In the genomic region with DNA sequence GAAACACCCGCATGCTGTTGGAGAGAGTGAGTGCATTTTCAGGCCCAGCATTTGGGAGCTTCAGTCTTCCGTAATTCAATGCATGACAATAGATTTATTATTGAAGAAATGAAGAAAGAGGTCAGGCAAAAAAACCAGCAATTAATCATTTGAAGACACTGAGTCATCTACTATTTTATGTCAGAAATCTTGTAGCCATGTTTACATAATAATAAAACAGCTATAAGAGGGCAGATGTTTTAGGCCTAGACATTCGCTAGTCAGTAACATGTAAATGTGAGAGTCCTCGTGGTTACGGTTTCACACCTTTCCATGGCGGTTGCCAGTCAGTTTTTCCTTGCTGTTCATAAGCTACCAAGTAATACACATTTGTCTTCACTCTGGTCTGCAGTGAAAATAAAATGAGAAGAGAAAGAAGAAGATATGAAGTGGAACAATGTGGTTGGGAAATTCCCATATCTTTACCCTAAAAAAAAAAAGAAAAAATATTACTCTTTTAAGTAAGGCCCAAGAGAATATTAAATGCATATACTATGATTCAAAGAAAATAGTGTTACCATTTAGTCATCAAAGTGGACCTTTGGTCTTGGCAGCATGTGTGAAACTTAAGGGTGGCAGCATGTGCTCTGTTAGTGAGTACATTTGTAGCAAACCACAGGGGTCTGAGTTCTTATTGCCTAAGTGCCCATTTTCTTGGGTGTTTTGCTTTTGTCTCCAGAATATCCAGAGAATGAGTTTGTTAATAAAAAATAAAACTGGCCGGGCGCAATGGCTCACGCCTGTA, we compare ENCODE assay signal across 8 cellular contexts.
DNase-seq lines count a peak whose midpoint lies in the region; ATAC-seq and TF ChIP-seq lines count a peak whose summit lies in the region.

No MANE protein-coding gene starts in this region.

- H3K4me1 ChIP-seq in CD8-positive, alpha-beta T cell (ENCODE audit: insufficient read depth, low read length), result peaks cover 4% of the 10 kb centered on the region
- H3K4me1 ChIP-seq in thyroid gland, result peaks cover 23 to 40% of the 10 kb centered on the region in 2 donors

- TF ChIP-seq CTCF in CD8-positive, alpha-beta T cell (IDR thresholded peaks at IDR 0.05), result no peak
- TF ChIP-seq CTCF in nephron progenitor cell (IDR thresholded peaks at IDR 0.05) (no peak), thyroid gland (IDR thresholded peaks at IDR 0.05) (no peak)

- TF ChIP-seq POLR2A in thyroid gland (IDR thresholded peaks at IDR 0.05), result no peak

- POLR2A ChIA-PET in CD8-positive, alpha-beta T cell (lab: Charles Lee), result interaction anchor here (0.9 kb wide), 1 partner anchor 10 kb away, joined by 4 read pairs; no protein-coding TSS in a partner anchor

- no peak overlapping the region for H3K27ac ChIP-seq in CD8-positive, alpha-beta T cell (ENCODE audit: low read depth, low read length)
- H3K27ac ChIP-seq in thyroid gland, result peak overlapping the region in 1 of 3 donors; percentile 71

- no peaks in the 10 kb centered on the region for H3K36me3 ChIP-seq in CD8-positive, alpha-beta T cell (ENCODE audit: insufficient read depth, low read length)
- no peaks in the 10 kb centered on the region for H3K36me3 ChIP-seq in thyroid gland

- peak overlapping the region; percentile 60 for H3K27ac Mint-ChIP-seq in CD8-positive, alpha-beta T cell
- H3K27ac Mint-ChIP-seq in activated T-cell treated with anti-CD3 and anti-CD28 coated beads, Interleukin-2, amount 50 U/mL, for 72 hours, result peak overlapping the region; percentile 94
- H3K27ac Mint-ChIP-seq in nephron progenitor cell, result peak overlapping the region; percentile 11

- H3K27me3 Mint-ChIP-seq in CD8-positive, alpha-beta T cell (ENCODE audit: low read depth), result no peaks in the 10 kb centered on the region
- H3K27me3 Mint-ChIP-seq in activated T-cell treated with anti-CD3 and anti-CD28 coated beads, Interleukin-2, amount 50 U/mL, for 72 hours (ENCODE audit: low read depth), result peaks cover 21% of the 10 kb centered on the region
- no peaks in the 10 kb centered on the region for H3K27me3 Mint-ChIP-seq in nephron progenitor cell (ENCODE audit: low read depth, poor library complexity)

- intact Hi-C loops in CD8-positive, alpha-beta T cell (cut with DNase I, micrococcal nuclease), result loop anchor here in 1 of 2 experiments (5.0 kb wide), 1 partner anchor 75 kb away; no protein-coding TSS in a partner anchor
- intact Hi-C loops in thyroid gland (cut with DNase I), result no loop called here

- no peak overlapping the region for H3K4me3 Mint-ChIP-seq in CD8-positive, alpha-beta T cell
- H3K4me3 Mint-ChIP-seq in activated T-cell treated with anti-CD3 and anti-CD28 coated beads, Interleukin-2, amount 50 U/mL, for 72 hours, result peak overlapping the region; percentile 21 to 23
- H3K4me3 Mint-ChIP-seq in nephron progenitor cell, result no peak overlapping the region

- WGBS in thyroid gland, 2 donors, result 87 to 92% methylated on average over 9 of the region's 9 CpGs

- H3K4me3 ChIP-seq in CD8-positive, alpha-beta T cell (ENCODE audit: low read depth, low read length), result no peak overlapping the region
- no peak overlapping the region for H3K4me3 ChIP-seq in thyroid gland (replicated peaks in 1 of 3)

- no peaks in the 10 kb centered on the region for H3K36me3 Mint-ChIP-seq in CD8-positive, alpha-beta T cell
- H3K36me3 Mint-ChIP-seq in activated T-cell treated with anti-CD3 and anti-CD28 coated beads, Interleukin-2, amount 50 U/mL, for 72 hours (ENCODE audit: insufficient read depth in 2 of 2), result no peaks in the 10 kb centered on the region
- no peaks in the 10 kb centered on the region for H3K36me3 Mint-ChIP-seq in nephron progenitor cell (ENCODE audit: low read depth)

- no peaks in the 10 kb centered on the region for H3K9me3 Mint-ChIP-seq in CD8-positive, alpha-beta T cell
- H3K9me3 Mint-ChIP-seq in activated T-cell treated with anti-CD3 and anti-CD28 coated beads, Interleukin-2, amount 50 U/mL, for 72 hours, result no peaks in the 10 kb centered on the region
- H3K9me3 Mint-ChIP-seq in nephron progenitor cell, result no peaks in the 10 kb centered on the region

- peak; percentile 68 for ATAC-seq in CD8-positive, alpha-beta T cell
- peak; percentile 80 for ATAC-seq in GM21360 (IDR thresholded peaks at IDR 0.05; ENCODE audit: unreplicated experiment)
- ATAC-seq in HG03575 (IDR thresholded peaks at IDR 0.05; ENCODE audit: extremely low read depth, insufficient number of reproducible peaks, low FRiP score, unreplicated experiment), result peak; percentile 81
- ATAC-seq in activated T-cell treated with anti-CD3 and anti-CD28 coated beads, Interleukin-2, amount 50 U/mL, for 72 hours (replicated peaks in 1 of 2), result peak; percentile 96

- no peaks in the 10 kb centered on the region for H3K27me3 ChIP-seq in CD8-positive, alpha-beta T cell (ENCODE audit: insufficient read depth, low read length)
- no peaks in the 10 kb centered on the region for H3K27me3 ChIP-seq in thyroid gland

- H3K9me3 ChIP-seq in CD8-positive, alpha-beta T cell (ENCODE audit: low read length), result no peaks in the 10 kb centered on the region
- no peaks in the 10 kb centered on the region for H3K9me3 ChIP-seq in thyroid gland

- H3K4me1 Mint-ChIP-seq in CD8-positive, alpha-beta T cell (ENCODE audit: low read depth), result peaks cover 25% of the 10 kb centered on the region
- H3K4me1 Mint-ChIP-seq in activated T-cell treated with anti-CD3 and anti-CD28 coated beads, Interleukin-2, amount 50 U/mL, for 72 hours (ENCODE audit: low read depth), result peaks cover 64% of the 10 kb centered on the region
- H3K4me1 Mint-ChIP-seq in nephron progenitor cell, result peaks cover 45% of the 10 kb centered on the region

- peak in 5 of 7 experiments; percentile 19 to 63 (median 46) for DNase-seq in CD8-positive, alpha-beta T cell
- peak; percentile 73 to 83 for DNase-seq in activated T-cell treated with anti-CD3 and anti-CD28 coated beads, Interleukin-2, amount 50 U/mL, for 72 hours
- DNase-seq in nephron progenitor cell (no peak), DMS79 (lab: John Stamatoyannopoulos, UW) (no peak), thyroid gland (no peak), GF-D8 (lab: John Stamatoyannopoulos, UW) (no peak)

- CTCF ChIA-PET in CD8-positive, alpha-beta T cell (lab: Charles Lee), result interaction anchor here (1.0 kb wide), 1 partner anchor 10 kb away, joined by 3 read pairs; no protein-coding TSS in a partner anchor

Comparison
In these comparisons a context has a peak if more than half of its experiments do, and no peak if none do; other contexts are left out.
1. DNase-seq: peak in CD8-positive, alpha-beta T cell (5 of 7) and activated T-cell treated with anti-CD3 and anti-CD28 coated beads, Interleukin-2, amount 50 U/mL, for 72 hours (2 of 2); none in nephron progenitor cell (single experiment), DMS79 (single experiment), thyroid gland (0 of 2) and GF-D8 (single experiment).
2. H3K27ac Mint-ChIP-seq: peak in every context shown above with its lines; median percentile 94 in activated T-cell treated with anti-CD3 and anti-CD28 coated beads, Interleukin-2, amount 50 U/mL, for 72 hours; 60 in CD8-positive, alpha-beta T cell; 11 in nephron progenitor cell.
3. H3K4me3 Mint-ChIP-seq: peak in activated T-cell treated with anti-CD3 and anti-CD28 coated beads, Interleukin-2, amount 50 U/mL, for 72 hours (2 of 2); none in CD8-positive, alpha-beta T cell (single experiment) and nephron progenitor cell (single experiment).
4. Peak in every context shown above with its lines, with median percentiles within 50 percentile points of each other: ATAC-seq.